Comparison of ENCODE assay signal across 1 cellular context in genomic region chr7:100875356-100875751, GRCh38.
TF ChIP-seq lines count a peak whose summit lies in the region.

No MANE protein-coding gene starts in this region.

TF ChIP-seq in endothelial cell of umbilical vein, 7 proteins besides CTCF, POLR2A, EP300 and RAD21:
- TF ChIP-seq EZH2 (IDR thresholded peaks at IDR 0.05; ENCODE audit: borderline replicate concordance, low read depth, low read length, severe bottlenecking) (no peak), POLR2AphosphoS5 (IDR thresholded peaks at IDR 0.05; ENCODE audit: insufficient read depth, low read depth, low read length) (no peak), MAX (IDR thresholded peaks at IDR 0.05; ENCODE audit: insufficient read depth, insufficient read length) (no peak), GATA2 (IDR thresholded peaks at IDR 0.05; ENCODE audit: insufficient read depth, insufficient read length, low read depth, low read length) (no peak), JUN (IDR thresholded peaks at IDR 0.05; ENCODE audit: borderline replicate concordance, insufficient read depth, insufficient read length, low read depth) (no peak), FOS (IDR thresholded peaks at IDR 0.05; ENCODE audit: borderline replicate concordance, insufficient read depth, low read length) (no peak), MYC (IDR thresholded peaks at IDR 0.05; ENCODE audit: low read depth, low read length) (no peak)
